22 cellular contexts compared by ENCODE assay signal in genomic region chr2:58852905-58853304, GRCh38.
"Had no signal": no experiment of that assay in that cellular context is flagged by ENCODE, and none has a peak within 500 bp of the region (broad histone marks: within the 10 kb centered on the region; RNA-seq: fewer than 3 reads in every experiment).

No MANE protein-coding gene starts in this region.

- H3K9me3 ChIP-seq: colonic mucosa, gastrocnemius medialis had no signal

- H3K27me3 Mint-ChIP-seq: dendritic cell treated with granulocyte-macrophage colony-stimulating factor and Interleukin-4, amounts not matched to agents 40 ng/mL and 50 ng/mL, for 4 days; effector memory CD8-positive, alpha-beta T cell had no signal

- H3K27me3 ChIP-seq: colonic mucosa, dorsolateral prefrontal cortex, esophagus muscularis mucosa, esophagus squamous epithelium, gastrocnemius medialis, gastroesophageal sphincter, heart left ventricle, heart right ventricle had no signal

- H3K27ac Mint-ChIP-seq: dendritic cell treated with granulocyte-macrophage colony-stimulating factor and Interleukin-4, amounts not matched to agents 40 ng/mL and 50 ng/mL, for 4 days; effector memory CD8-positive, alpha-beta T cell; endodermal cell had no signal

- H3K4me3 Mint-ChIP-seq: dendritic cell treated with granulocyte-macrophage colony-stimulating factor and Interleukin-4, amounts not matched to agents 40 ng/mL and 50 ng/mL, for 4 days; effector memory CD8-positive, alpha-beta T cell; endodermal cell had no signal

- H3K27ac ChIP-seq: colonic mucosa, coronary artery, epithelial cell of prostate, esophagus muscularis mucosa, esophagus squamous epithelium, gastrocnemius medialis, gastroesophageal sphincter, heart left ventricle, heart right ventricle had no signal

- H3K4me1 ChIP-seq: colonic mucosa, esophagus squamous epithelium, gastrocnemius medialis, heart left ventricle, heart right ventricle had no signal

- ATAC-seq: effector memory CD8-positive, alpha-beta T cell; esophagus mucosa; gastrocnemius medialis; heart left ventricle; heart right ventricle had no signal

- H3K36me3 ChIP-seq: colonic mucosa, esophagus muscularis mucosa, esophagus squamous epithelium, gastrocnemius medialis, gastroesophageal sphincter, heart left ventricle, heart right ventricle had no signal

- DNase-seq: colonic mucosa; cortex of kidney; dermis blood vessel endothelial cell; effector CD4-positive, alpha-beta T cell; effector CD8-positive, alpha-beta T cell; effector memory CD4-positive, alpha-beta T cell; effector memory CD8-positive, alpha-beta T cell; erythroblast; esophagus squamous epithelium; foreskin melanocyte; gastrocnemius medialis; glutamatergic neuron; heart left ventricle; heart right ventricle had no signal

- H3K4me3 ChIP-seq: colonic mucosa, coronary artery, dorsolateral prefrontal cortex, esophagus muscularis mucosa, esophagus squamous epithelium, gastrocnemius medialis, gastroesophageal sphincter, heart left ventricle, heart right ventricle had no signal
